In the genomic region with DNA sequence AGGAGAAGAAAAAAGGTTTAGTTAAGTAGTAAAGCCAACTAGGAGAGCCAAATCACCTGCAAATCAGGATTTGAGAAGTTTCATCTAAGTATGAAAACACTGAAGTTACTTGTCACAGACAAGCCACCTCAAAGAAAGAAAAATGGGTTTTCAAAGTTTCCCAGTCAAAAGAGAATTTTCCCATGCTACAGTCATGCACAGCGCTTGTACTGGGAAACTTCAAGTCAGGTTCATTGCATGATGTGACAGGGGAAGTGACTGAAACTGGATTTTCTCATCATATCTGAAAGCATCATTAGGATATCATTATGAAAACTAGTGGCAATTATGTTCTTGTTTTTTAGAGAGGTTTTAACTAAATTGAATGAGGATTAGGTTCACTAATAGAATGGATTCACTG, we compare ENCODE assay signal across 1 cellular context.
TF ChIP-seq lines count a peak whose summit lies in the region.

No MANE protein-coding gene starts in this region.

TF ChIP-seq in GM12878, 131 proteins besides CTCF, POLR2A, EP300 and RAD21 (continued from another document and continues in another):
- TF ChIP-seq, protein P1, sequence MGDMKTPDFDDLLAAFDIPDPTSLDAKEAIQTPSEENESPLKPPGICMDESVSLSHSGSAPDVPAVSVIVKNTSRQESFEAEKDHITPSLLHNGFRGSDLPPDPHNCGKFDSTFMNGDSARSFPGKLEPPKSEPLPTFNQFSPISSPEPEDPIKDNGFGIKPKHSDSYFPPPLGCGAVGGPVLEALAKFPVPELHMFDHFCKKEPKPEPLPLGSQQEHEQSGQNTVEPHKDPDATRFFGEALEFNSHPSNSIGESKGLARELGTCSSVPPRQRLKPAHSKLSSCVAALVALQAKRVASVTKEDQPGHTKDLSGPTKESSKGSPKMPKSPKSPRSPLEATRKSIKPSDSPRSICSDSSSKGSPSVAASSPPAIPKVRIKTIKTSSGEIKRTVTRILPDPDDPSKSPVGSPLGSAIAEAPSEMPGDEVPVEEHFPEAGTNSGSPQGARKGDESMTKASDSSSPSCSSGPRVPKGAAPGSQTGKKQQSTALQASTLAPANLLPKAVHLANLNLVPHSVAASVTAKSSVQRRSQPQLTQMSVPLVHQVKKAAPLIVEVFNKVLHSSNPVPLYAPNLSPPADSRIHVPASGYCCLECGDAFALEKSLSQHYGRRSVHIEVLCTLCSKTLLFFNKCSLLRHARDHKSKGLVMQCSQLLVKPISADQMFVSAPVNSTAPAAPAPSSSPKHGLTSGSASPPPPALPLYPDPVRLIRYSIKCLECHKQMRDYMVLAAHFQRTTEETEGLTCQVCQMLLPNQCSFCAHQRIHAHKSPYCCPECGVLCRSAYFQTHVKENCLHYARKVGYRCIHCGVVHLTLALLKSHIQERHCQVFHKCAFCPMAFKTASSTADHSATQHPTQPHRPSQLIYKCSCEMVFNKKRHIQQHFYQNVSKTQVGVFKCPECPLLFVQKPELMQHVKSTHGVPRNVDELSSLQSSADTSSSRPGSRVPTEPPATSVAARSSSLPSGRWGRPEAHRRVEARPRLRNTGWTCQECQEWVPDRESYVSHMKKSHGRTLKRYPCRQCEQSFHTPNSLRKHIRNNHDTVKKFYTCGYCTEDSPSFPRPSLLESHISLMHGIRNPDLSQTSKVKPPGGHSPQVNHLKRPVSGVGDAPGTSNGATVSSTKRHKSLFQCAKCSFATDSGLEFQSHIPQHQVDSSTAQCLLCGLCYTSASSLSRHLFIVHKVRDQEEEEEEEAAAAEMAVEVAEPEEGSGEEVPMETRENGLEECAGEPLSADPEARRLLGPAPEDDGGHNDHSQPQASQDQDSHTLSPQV (IDR thresholded peaks at IDR 0.05), result 0 out of 2 replicates have a peak, but pooled peaks have one; percentile 18
- TF ChIP-seq BCL11A (IDR thresholded peaks at IDR 0.05; ENCODE audit: low read depth, low read length), result peak; percentile 51; the same call in 1 of the 2 replicates
- no peak for TF ChIP-seq TCF7 (IDR thresholded peaks at IDR 0.05; ENCODE audit: borderline replicate concordance)
- no peak for TF ChIP-seq BMI1 (IDR thresholded peaks at IDR 0.05; ENCODE audit: borderline replicate concordance)
- TF ChIP-seq HDAC2 (IDR thresholded peaks at IDR 0.05), result no peak
- TF ChIP-seq, protein P2, sequence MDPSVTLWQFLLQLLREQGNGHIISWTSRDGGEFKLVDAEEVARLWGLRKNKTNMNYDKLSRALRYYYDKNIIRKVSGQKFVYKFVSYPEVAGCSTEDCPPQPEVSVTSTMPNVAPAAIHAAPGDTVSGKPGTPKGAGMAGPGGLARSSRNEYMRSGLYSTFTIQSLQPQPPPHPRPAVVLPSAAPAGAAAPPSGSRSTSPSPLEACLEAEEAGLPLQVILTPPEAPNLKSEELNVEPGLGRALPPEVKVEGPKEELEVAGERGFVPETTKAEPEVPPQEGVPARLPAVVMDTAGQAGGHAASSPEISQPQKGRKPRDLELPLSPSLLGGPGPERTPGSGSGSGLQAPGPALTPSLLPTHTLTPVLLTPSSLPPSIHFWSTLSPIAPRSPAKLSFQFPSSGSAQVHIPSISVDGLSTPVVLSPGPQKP (IDR thresholded peaks at IDR 0.05; ENCODE audit: low read depth, low read length), result no peak
- no peak for TF ChIP-seq ASH2L (IDR thresholded peaks at IDR 0.05; ENCODE audit: borderline replicate concordance, low read depth)
- TF ChIP-seq, protein P3, sequence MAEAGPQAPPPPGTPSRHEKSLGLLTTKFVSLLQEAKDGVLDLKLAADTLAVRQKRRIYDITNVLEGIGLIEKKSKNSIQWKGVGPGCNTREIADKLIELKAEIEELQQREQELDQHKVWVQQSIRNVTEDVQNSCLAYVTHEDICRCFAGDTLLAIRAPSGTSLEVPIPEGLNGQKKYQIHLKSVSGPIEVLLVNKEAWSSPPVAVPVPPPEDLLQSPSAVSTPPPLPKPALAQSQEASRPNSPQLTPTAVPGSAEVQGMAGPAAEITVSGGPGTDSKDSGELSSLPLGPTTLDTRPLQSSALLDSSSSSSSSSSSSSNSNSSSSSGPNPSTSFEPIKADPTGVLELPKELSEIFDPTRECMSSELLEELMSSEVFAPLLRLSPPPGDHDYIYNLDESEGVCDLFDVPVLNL (IDR thresholded peaks at IDR 0.05; ENCODE audit: low read depth, low read length), result no peak
- TF ChIP-seq RAD51 (IDR thresholded peaks at IDR 0.05), result no peak
- TF ChIP-seq ETV6 (conservative IDR thresholded peaks at IDR 0.05 in 1 of 2, IDR thresholded peaks at IDR 0.05 in 1 of 2; ENCODE audit: borderline replicate concordance in 1 of 2, low read depth in 1 of 2), result no peak
- no peak for TF ChIP-seq RCOR1 (conservative IDR thresholded peaks at IDR 0.05; ENCODE audit: low read depth, low read length)
- TF ChIP-seq MYC (IDR thresholded peaks at IDR 0.05; ENCODE audit: insufficient read depth, insufficient read length, insufficient replicate concordance, low read length, severe bottlenecking), result no peak
- no peak for TF ChIP-seq GABPA (IDR thresholded peaks at IDR 0.05; ENCODE audit: low read depth)
- no peak for TF ChIP-seq HDAC6 (IDR thresholded peaks at IDR 0.05; ENCODE audit: unreplicated experiment)
- TF ChIP-seq HDGF (IDR thresholded peaks at IDR 0.05), result no peak
- TF ChIP-seq, protein P4, sequence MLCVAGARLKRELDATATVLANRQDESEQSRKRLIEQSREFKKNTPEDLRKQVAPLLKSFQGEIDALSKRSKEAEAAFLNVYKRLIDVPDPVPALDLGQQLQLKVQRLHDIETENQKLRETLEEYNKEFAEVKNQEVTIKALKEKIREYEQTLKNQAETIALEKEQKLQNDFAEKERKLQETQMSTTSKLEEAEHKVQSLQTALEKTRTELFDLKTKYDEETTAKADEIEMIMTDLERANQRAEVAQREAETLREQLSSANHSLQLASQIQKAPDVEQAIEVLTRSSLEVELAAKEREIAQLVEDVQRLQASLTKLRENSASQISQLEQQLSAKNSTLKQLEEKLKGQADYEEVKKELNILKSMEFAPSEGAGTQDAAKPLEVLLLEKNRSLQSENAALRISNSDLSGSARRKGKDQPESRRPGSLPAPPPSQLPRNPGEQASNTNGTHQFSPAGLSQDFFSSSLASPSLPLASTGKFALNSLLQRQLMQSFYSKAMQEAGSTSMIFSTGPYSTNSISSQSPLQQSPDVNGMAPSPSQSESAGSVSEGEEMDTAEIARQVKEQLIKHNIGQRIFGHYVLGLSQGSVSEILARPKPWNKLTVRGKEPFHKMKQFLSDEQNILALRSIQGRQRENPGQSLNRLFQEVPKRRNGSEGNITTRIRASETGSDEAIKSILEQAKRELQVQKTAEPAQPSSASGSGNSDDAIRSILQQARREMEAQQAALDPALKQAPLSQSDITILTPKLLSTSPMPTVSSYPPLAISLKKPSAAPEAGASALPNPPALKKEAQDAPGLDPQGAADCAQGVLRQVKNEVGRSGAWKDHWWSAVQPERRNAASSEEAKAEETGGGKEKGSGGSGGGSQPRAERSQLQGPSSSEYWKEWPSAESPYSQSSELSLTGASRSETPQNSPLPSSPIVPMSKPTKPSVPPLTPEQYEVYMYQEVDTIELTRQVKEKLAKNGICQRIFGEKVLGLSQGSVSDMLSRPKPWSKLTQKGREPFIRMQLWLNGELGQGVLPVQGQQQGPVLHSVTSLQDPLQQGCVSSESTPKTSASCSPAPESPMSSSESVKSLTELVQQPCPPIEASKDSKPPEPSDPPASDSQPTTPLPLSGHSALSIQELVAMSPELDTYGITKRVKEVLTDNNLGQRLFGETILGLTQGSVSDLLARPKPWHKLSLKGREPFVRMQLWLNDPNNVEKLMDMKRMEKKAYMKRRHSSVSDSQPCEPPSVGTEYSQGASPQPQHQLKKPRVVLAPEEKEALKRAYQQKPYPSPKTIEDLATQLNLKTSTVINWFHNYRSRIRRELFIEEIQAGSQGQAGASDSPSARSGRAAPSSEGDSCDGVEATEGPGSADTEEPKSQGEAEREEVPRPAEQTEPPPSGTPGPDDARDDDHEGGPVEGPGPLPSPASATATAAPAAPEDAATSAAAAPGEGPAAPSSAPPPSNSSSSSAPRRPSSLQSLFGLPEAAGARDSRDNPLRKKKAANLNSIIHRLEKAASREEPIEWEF (IDR thresholded peaks at IDR 0.05; ENCODE audit: insufficient replicate concordance, low read depth, low read length), result peak; percentile 99
- no peak for TF ChIP-seq ZBED1 (IDR thresholded peaks at IDR 0.05; ENCODE audit: borderline replicate concordance)
- TF ChIP-seq, protein P5, sequence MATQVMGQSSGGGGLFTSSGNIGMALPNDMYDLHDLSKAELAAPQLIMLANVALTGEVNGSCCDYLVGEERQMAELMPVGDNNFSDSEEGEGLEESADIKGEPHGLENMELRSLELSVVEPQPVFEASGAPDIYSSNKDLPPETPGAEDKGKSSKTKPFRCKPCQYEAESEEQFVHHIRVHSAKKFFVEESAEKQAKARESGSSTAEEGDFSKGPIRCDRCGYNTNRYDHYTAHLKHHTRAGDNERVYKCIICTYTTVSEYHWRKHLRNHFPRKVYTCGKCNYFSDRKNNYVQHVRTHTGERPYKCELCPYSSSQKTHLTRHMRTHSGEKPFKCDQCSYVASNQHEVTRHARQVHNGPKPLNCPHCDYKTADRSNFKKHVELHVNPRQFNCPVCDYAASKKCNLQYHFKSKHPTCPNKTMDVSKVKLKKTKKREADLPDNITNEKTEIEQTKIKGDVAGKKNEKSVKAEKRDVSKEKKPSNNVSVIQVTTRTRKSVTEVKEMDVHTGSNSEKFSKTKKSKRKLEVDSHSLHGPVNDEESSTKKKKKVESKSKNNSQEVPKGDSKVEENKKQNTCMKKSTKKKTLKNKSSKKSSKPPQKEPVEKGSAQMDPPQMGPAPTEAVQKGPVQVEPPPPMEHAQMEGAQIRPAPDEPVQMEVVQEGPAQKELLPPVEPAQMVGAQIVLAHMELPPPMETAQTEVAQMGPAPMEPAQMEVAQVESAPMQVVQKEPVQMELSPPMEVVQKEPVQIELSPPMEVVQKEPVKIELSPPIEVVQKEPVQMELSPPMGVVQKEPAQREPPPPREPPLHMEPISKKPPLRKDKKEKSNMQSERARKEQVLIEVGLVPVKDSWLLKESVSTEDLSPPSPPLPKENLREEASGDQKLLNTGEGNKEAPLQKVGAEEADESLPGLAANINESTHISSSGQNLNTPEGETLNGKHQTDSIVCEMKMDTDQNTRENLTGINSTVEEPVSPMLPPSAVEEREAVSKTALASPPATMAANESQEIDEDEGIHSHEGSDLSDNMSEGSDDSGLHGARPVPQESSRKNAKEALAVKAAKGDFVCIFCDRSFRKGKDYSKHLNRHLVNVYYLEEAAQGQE (IDR thresholded peaks at IDR 0.05; ENCODE audit: low read depth, low read length), result no peak
- no peak for TF ChIP-seq MYB (IDR thresholded peaks at IDR 0.05; ENCODE audit: borderline replicate concordance, low read depth, low read length)
- TF ChIP-seq RUNX3 (IDR thresholded peaks at IDR 0.05; ENCODE audit: low read length), result peak; percentile 54
- no peak for TF ChIP-seq ESRRA (IDR thresholded peaks at IDR 0.05; ENCODE audit: low read length)
- TF ChIP-seq EED (IDR thresholded peaks at IDR 0.05; ENCODE audit: low read depth), result no peak
- TF ChIP-seq PAX8 (IDR thresholded peaks at IDR 0.05), result no peak
- TF ChIP-seq POLR2AphosphoS5 (IDR thresholded peaks at IDR 0.05; ENCODE audit: low read length), result no peak
- TF ChIP-seq NR2C2 (IDR thresholded peaks at IDR 0.05; ENCODE audit: borderline replicate concordance, control insufficient read depth, insufficient read length, low read depth), result no peak
- no peak for TF ChIP-seq ZZZ3 (IDR thresholded peaks at IDR 0.05; ENCODE audit: control insufficient read depth, insufficient read length, low read depth)
- no peak for TF ChIP-seq SIN3A (IDR thresholded peaks at IDR 0.05; ENCODE audit: low read depth, low read length)
- TF ChIP-seq BRCA1 (IDR thresholded peaks at IDR 0.05; ENCODE audit: low read depth, low read length), result no peak
- peak; percentile 94 for TF ChIP-seq MTA2 (IDR thresholded peaks at IDR 0.05; ENCODE audit: low read depth)
- TF ChIP-seq RELA (IDR thresholded peaks at IDR 0.05; ENCODE audit: borderline replicate concordance, partially characterized antibody), result no peak
- peak; percentile 37 for TF ChIP-seq IKZF1 (conservative IDR thresholded peaks at IDR 0.05)
- TF ChIP-seq FOXM1 (IDR thresholded peaks at IDR 0.05; ENCODE audit: low read depth, low read length), result 0 out of 2 replicates have a peak, but pooled peaks have one; percentile 40
- no peak for TF ChIP-seq POLR2AphosphoS2 (IDR thresholded peaks at IDR 0.05; ENCODE audit: low read depth, low read length)
- no peak for TF ChIP-seq POU2F2 (IDR thresholded peaks at IDR 0.05; ENCODE audit: borderline replicate concordance, low read depth, low read length)
- peak; percentile 57 for TF ChIP-seq ATF7 (IDR thresholded peaks at IDR 0.05; ENCODE audit: low read depth)
- TF ChIP-seq, protein P6, sequence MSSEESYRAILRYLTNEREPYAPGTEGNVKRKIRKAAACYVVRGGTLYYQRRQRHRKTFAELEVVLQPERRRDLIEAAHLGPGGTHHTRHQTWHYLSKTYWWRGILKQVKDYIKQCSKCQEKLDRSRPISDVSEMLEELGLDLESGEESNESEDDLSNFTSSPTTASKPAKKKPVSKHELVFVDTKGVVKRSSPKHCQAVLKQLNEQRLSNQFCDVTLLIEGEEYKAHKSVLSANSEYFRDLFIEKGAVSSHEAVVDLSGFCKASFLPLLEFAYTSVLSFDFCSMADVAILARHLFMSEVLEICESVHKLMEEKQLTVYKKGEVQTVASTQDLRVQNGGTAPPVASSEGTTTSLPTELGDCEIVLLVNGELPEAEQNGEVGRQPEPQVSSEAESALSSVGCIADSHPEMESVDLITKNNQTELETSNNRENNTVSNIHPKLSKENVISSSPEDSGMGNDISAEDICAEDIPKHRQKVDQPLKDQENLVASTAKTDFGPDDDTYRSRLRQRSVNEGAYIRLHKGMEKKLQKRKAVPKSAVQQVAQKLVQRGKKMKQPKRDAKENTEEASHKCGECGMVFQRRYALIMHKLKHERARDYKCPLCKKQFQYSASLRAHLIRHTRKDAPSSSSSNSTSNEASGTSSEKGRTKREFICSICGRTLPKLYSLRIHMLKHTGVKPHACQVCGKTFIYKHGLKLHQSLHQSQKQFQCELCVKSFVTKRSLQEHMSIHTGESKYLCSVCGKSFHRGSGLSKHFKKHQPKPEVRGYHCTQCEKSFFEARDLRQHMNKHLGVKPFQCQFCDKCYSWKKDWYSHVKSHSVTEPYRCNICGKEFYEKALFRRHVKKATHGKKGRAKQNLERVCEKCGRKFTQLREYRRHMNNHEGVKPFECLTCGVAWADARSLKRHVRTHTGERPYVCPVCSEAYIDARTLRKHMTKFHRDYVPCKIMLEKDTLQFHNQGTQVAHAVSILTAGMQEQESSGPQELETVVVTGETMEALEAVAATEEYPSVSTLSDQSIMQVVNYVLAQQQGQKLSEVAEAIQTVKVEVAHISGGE (CRISPR knock-in tag; IDR thresholded peaks at IDR 0.05), result no peak
- no peak for TF ChIP-seq CEBPB (IDR thresholded peaks at IDR 0.05; ENCODE audit: borderline replicate concordance in 1 of 2, low read depth in 2 of 2, low read length in 2 of 2)
- TF ChIP-seq GATAD2B (conservative IDR thresholded peaks at IDR 0.05; ENCODE audit: low read depth), result peak; percentile 97
- TF ChIP-seq TARDBP (IDR thresholded peaks at IDR 0.05; ENCODE audit: borderline replicate concordance), result no peak
- TF ChIP-seq BHLHE40 (IDR thresholded peaks at IDR 0.05; ENCODE audit: borderline replicate concordance in 1 of 2, low read depth in 2 of 2, low read length in 1 of 2), result peak in 1 of 2 experiments; percentile 36; a peak in 1 of 4 replicates
